In genomic region chr1:229410692-229411433, GRCh38 we compare ENCODE assay signal across 8 cellular contexts. TPM values are rescaled to one million over a fixed set of nuclear protein-coding genes. Genes with fewer than 3 reads are reported as not detected.
DNase-seq lines count a peak whose midpoint lies in the region; ATAC-seq, FAIRE-seq and TF ChIP-seq lines count a peak whose summit lies in the region.

No MANE protein-coding gene starts in this region.

- DNase-seq in GDM1 (lab: John Stamatoyannopoulos, UW) = peak; percentile 73
- peak; percentile 70 for DNase-seq in NCI-H128 (lab: John Stamatoyannopoulos, UW; ENCODE audit: unreplicated experiment)
- DNase-seq in SKM-1 treated with dmso at 0.1 percent for 144 hours (lab: John Stamatoyannopoulos, UW; ENCODE audit: unreplicated experiment) = peak; percentile 63
- DNase-seq in foreskin fibroblast = peak; percentile 62 to 83
- DNase-seq in pancreas = peak; percentile 72 to 86 (median 80)
- DNase-seq in epidermal melanocyte (ENCODE audit: insufficient read length, low spot score) = no peak
- no peak for DNase-seq in colonic mucosa
- no peak for DNase-seq in T-cell

- CTCF ChIA-PET in T-cell (lab: Charles Lee) = no interaction called here

- no peaks in the 10 kb centered on the region for H3K36me3 Mint-ChIP-seq in T-cell

- WGBS in pancreas, 2 donors = 18 to 22% methylated on average over 13 to 14 of the region's 14 CpGs

- peaks cover 15 to 17% (median 17%) of the 10 kb centered on the region in 3 donors for H3K4me1 Mint-ChIP-seq in T-cell

- FAIRE-seq in pancreas (lab: Jason Lieb, UNC) = no peak

- H3K9me3 ChIP-seq in pancreas = no peaks in the 10 kb centered on the region
- H3K9me3 ChIP-seq in colonic mucosa = no peaks in the 10 kb centered on the region

- H3K4me1 ChIP-seq in pancreas (peaks cover 9 to 13% (median 10%) of the 10 kb centered on the region in 3 donors), colonic mucosa (peaks cover 9% of the 10 kb centered on the region)

- H3K27me3 ChIP-seq in pancreas (peaks cover 0 to 8% (median 3%) of the 10 kb centered on the region in 4 donors), colonic mucosa (peaks cover 10% of the 10 kb centered on the region)

- POLR2A ChIA-PET in T-cell (lab: Charles Lee) = no interaction called here

- H3K27ac Mint-ChIP-seq in T-cell = no peak overlapping the region

- intact Hi-C loops in pancreas (cut with DNase I) = no loop called here
- intact Hi-C loops in colonic mucosa (cut with DNase I) = no loop called here

- no peak overlapping the region for H3K4me3 ChIP-seq in foreskin fibroblast (ENCODE audit: low read depth in 1 of 2, low read length in 2 of 2)
- H3K4me3 ChIP-seq in pancreas = peak overlapping the region in 1 of 4 donors; percentile 22
- H3K4me3 ChIP-seq in colonic mucosa = no peak overlapping the region

- H3K9me3 Mint-ChIP-seq in T-cell = no peaks in the 10 kb centered on the region

- TF ChIP-seq CTCF in foreskin fibroblast (IDR thresholded peaks at IDR 0.05; ENCODE audit: low read depth, low read length) (no peak), pancreas (IDR thresholded peaks at IDR 0.05) (no peak), colonic mucosa (IDR thresholded peaks at IDR 0.05) (no peak)

- H3K9ac ChIP-seq in colonic mucosa (ENCODE audit: low read depth in 2 of 2, low read length in 2 of 2) = no peak overlapping the region

- H3K27ac ChIP-seq in pancreas (peak overlapping the region in 3 of 4 donors; percentile 16 to 57 (median 55)), colonic mucosa (no peak overlapping the region)

- no peaks in the 10 kb centered on the region for H3K36me3 ChIP-seq in pancreas
- no peaks in the 10 kb centered on the region for H3K36me3 ChIP-seq in colonic mucosa

- ATAC-seq in pancreas (peak; percentile 94 to 98 (median 96)), T-cell (replicated peaks in 1 of 4) (no peak)

- no peak overlapping the region for H3K4me3 Mint-ChIP-seq in T-cell

- peaks cover 30 to 68% of the 10 kb centered on the region in 2 donors for H3K27me3 Mint-ChIP-seq in T-cell

RNA-seq across cellular contexts. Expression of gene ACTA1, which starts 23.0 kb away (rescaled TPM):
- 1 to 10 TPM in 1 of 6 donors, not detected in 5; 4.2 TPM for total RNA-seq in pancreas
- polyA plus RNA-seq in pancreas = 1 to 10 TPM in 1 of 2 donors, under 1 TPM in 1; 0.76 to 6.9 TPM
- total RNA-seq in colonic mucosa = 1 to 10 TPM in 1 of 2 donors, not detected in 1; 2.4 TPM
- under 1 TPM in 1 of 5 donors, not detected in 4; 0.32 TPM for total RNA-seq in T-cell

Comparison
In these comparisons a context has a peak if more than half of its experiments do, and no peak if none do; other contexts are left out.
1. DNase-seq: peak in GDM1 (single experiment), NCI-H128 (single experiment), SKM-1 treated with dmso at 0.1 percent for 144 hours (single experiment), foreskin fibroblast (2 of 2) and pancreas (6 of 6); none in epidermal melanocyte (single experiment), colonic mucosa (single experiment) and T-cell (0 of 34).
2. ATAC-seq: peak in pancreas (4 of 4); none in T-cell (0 of 4).